ENCODE assay signal across 8 cellular contexts in the genomic region with DNA sequence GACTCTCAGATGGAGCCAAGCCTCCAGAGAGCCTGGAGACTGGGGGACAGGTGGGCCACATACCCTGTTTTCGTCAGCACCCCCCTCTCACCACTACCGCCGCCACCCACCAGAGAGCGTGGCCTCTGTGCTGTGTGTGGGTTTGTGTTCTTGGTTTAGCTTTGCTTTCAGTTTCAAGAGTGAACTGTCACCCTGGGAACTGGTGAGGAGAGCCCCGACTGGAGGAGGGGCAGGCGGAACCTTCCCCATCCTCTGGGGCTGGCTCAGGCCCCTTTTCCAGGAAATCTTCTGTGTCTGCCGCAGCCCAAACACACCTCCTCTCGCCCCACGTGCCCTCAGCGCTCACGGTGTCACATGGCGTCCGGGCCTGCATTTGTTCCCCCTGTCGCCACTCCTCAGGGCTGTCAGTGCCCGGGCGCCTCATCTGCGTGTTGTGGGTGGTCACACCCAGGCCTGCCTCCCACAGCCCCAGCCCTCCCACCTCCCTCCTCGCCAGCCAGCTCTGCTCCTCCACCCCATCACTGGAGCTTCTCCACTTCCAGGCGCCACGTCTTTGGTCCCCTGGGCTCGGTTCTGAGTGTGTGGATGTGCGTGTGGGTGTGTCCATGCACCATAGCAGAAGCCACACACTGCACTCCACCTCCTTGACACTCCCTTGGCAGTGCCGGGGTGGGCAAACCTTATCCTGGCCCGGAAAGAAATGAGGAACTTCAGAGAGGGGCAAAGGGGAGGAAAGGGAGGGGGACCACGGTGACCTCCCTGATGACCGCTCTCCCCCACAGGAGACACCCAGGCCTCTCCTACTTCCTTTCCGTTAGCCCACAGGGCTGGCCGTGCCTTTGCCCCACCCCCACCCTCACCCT. TPM values are rescaled to one million over a fixed set of nuclear protein-coding genes. Genes with fewer than 3 reads are reported as not detected.
DNase-seq lines count a peak whose midpoint lies in the region; ATAC-seq and TF ChIP-seq lines count a peak whose summit lies in the region.

No MANE protein-coding gene starts in this region.

- intact Hi-C loops in vagina (cut with DNase I), result loop anchor here (5.0 kb wide), 1 partner anchor 110 kb away; no protein-coding TSS in a partner anchor

- no peaks in the 10 kb centered on the region for H3K36me3 Mint-ChIP-seq in osteocyte (ENCODE audit: unreplicated experiment)

- TF ChIP-seq CTCF in brain microvascular endothelial cell (IDR thresholded peaks at IDR 0.05; ENCODE audit: low read depth, low read length, missing control alignments), result peak; percentile 13
- TF ChIP-seq CTCF in osteocyte (IDR thresholded peaks at IDR 0.05), result no peak
- peak in 1 of 3 experiments; percentile 9 for TF ChIP-seq CTCF in vagina (IDR thresholded peaks at IDR 0.05)

- H3K9me3 ChIP-seq in vagina, result no peaks in the 10 kb centered on the region

- no peaks in the 10 kb centered on the region for H3K36me3 ChIP-seq in brain microvascular endothelial cell (replicated peaks)
- H3K36me3 ChIP-seq in vagina, result no peaks in the 10 kb centered on the region

- H3K4me1 Mint-ChIP-seq in osteocyte (ENCODE audit: unreplicated experiment), result peaks cover 37% of the 10 kb centered on the region

- H3K4me3 ChIP-seq in brain microvascular endothelial cell (ENCODE audit: low read depth, low read length), result no peak overlapping the region
- peak overlapping the region in 1 of 2 donors; percentile 16 for H3K4me3 ChIP-seq in vagina

- no peaks in the 10 kb centered on the region for H3K9me3 Mint-ChIP-seq in osteocyte (ENCODE audit: unreplicated experiment)

- peaks cover 46% of the 10 kb centered on the region for H3K4me1 ChIP-seq in vagina

- peak; percentile 64 for DNase-seq in T-helper 22 cell (ENCODE audit: low read depth)
- DNase-seq in brain microvascular endothelial cell, result no peak
- no peak for DNase-seq in osteocyte (ENCODE audit: extremely low spot score, unreplicated experiment)
- no peak for DNase-seq in vagina (ENCODE audit: extremely low spot score in 2 of 2)
- DNase-seq in RKO (ENCODE audit: low spot score), result no peak
- DNase-seq in putamen (ENCODE audit: low spot score), result no peak

- H3K27me3 ChIP-seq in brain microvascular endothelial cell (replicated peaks) (no peaks in the 10 kb centered on the region), vagina (no peaks in the 10 kb centered on the region)

- H3K4me3 Mint-ChIP-seq in osteocyte (ENCODE audit: unreplicated experiment), result no peak overlapping the region

- ATAC-seq in GM18873 (IDR thresholded peaks at IDR 0.05; ENCODE audit: low FRiP score, unreplicated experiment), result peak; percentile 64
- peak; percentile 38 for ATAC-seq in HG03064 (IDR thresholded peaks at IDR 0.05; ENCODE audit: low read depth, unreplicated experiment)

- H3K27ac Mint-ChIP-seq in osteocyte (ENCODE audit: unreplicated experiment), result peak overlapping the region; percentile 65

- H3K27me3 Mint-ChIP-seq in osteocyte (ENCODE audit: unreplicated experiment), result no peaks in the 10 kb centered on the region

- no peak for TF ChIP-seq POLR2A in vagina (IDR thresholded peaks at IDR 0.05)

- H3K27ac ChIP-seq in brain microvascular endothelial cell, result no peak overlapping the region
- peak overlapping the region; percentile 76 for H3K27ac ChIP-seq in vagina

- in situ Hi-C loops in brain microvascular endothelial cell (cut with HindIII; ENCODE audit: low pct_ligation_motif_present, low sequenced_read_pairs), result no loop called here

RNA-seq across cellular contexts. Expression of gene ELF4, which starts 27.8 kb away (rescaled TPM):
- total RNA-seq in osteocyte (24.9 and 25.2 TPM in 2 replicates), vagina (14.7 TPM)
